ENCODE assay signal across 9 cellular contexts in the genomic region with DNA sequence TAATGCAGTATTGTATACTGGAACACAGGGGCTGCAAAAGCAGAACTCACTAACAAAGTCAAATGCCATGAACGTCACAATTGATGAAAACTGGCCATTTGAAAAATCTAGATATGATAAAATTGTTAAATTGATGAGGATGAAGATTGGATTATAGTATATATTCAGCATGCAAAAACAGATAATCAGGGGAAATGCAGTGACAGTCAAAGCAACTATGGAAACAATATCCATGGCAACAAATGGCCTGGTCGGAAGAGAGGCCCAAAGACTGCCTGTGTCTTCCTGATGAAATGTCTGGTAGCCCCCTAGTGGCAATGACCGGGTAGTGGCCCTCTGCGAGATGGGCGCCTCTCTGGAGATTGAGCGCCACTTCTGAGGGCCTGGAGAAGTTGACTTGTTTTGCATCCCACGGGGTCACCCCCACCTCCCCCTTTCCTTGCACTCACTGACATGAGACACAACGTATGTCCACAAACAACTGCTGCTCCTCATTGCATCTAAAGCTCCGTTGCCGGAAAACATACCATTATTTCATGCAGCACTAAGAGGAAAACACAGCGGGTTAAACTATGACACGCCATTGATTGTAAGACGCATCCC. TPM values are rescaled to one million over a fixed set of nuclear protein-coding genes. Genes with fewer than 3 reads are reported as not detected.
A peak's percentile ranks its signal among the peaks of the same experiment; 100 is the strongest.
DNase-seq lines count a peak whose midpoint lies in the region; ATAC-seq and TF ChIP-seq lines count a peak whose summit lies in the region.
"Had no signal": no experiment of that assay in that cellular context is flagged by ENCODE, and none has a peak within 500 bp of the region (broad histone marks: within the 10 kb centered on the region; RNA-seq: fewer than 3 reads in every experiment).

No MANE protein-coding gene starts in this region.

- H3K27me3 Mint-ChIP-seq in Caco-2 (ENCODE audit: insufficient read depth, unreplicated experiment) = no peaks in the 10 kb centered on the region
- no peaks in the 10 kb centered on the region for H3K27me3 Mint-ChIP-seq in endothelial cell (ENCODE audit: unreplicated experiment)

- CTCF ChIA-PET in Caco-2 (lab: Charles Lee) = interaction anchor here (0.6 to 2.7 kb wide), 3 partner anchors 18 to 152 kb away, joined by 3 to 54 read pairs (median 43); no protein-coding TSS in a partner anchor

- TF ChIP-seq CTCF in Caco-2 (IDR thresholded peaks at IDR 0.05; ENCODE audit: insufficient read depth in 1 of 2, low read depth in 1 of 2, low read length in 1 of 2, severe bottlenecking in 1 of 2, unreplicated experiment in 1 of 2) = peak; percentile 68 to 84
- TF ChIP-seq CTCF in endothelial cell (IDR thresholded peaks at IDR 0.05; ENCODE audit: unreplicated experiment) = peak; percentile 74

- H3K36me3 Mint-ChIP-seq in Caco-2 (ENCODE audit: insufficient read depth, unreplicated experiment) (no peaks in the 10 kb centered on the region), endothelial cell (ENCODE audit: low read depth, unreplicated experiment) (no peaks in the 10 kb centered on the region)

- H3K4me1 Mint-ChIP-seq in Caco-2 (ENCODE audit: low read depth, unreplicated experiment) = no peaks in the 10 kb centered on the region
- H3K4me1 Mint-ChIP-seq in endothelial cell (ENCODE audit: unreplicated experiment) = no peaks in the 10 kb centered on the region

- H3K4me3 Mint-ChIP-seq in Caco-2 (ENCODE audit: unreplicated experiment) (no peak overlapping the region), endothelial cell (ENCODE audit: unreplicated experiment) (no peak overlapping the region)

- no peaks in the 10 kb centered on the region for H3K27me3 ChIP-seq in Caco-2 (replicated peaks; ENCODE audit: control insufficient read depth, insufficient read depth, low read length)

- POLR2A ChIA-PET in Caco-2 (lab: Charles Lee) = no interaction called here

- BruUV-seq in Caco-2 (replicated peaks; lab: Mats Ljungman, UMichigan) = no TSS peak

- H3K27ac Mint-ChIP-seq in Caco-2 (ENCODE audit: unreplicated experiment) (no peak overlapping the region), endothelial cell (ENCODE audit: unreplicated experiment) (peak overlapping the region; percentile 48)

- no peaks in the 10 kb centered on the region for H3K4me1 ChIP-seq in Caco-2

- no peaks in the 10 kb centered on the region for H3K9me3 ChIP-seq in Caco-2

- peak; percentile 56 for ATAC-seq in HG03378 (IDR thresholded peaks at IDR 0.05; ENCODE audit: unreplicated experiment)
- no peak for ATAC-seq in GM18505 (IDR thresholded peaks at IDR 0.05; ENCODE audit: unreplicated experiment)

- no peak overlapping the region for H3K4me3 ChIP-seq in Caco-2 (ENCODE audit: low read depth, low read length)

- peak; percentile 61 to 78 for DNase-seq in Caco-2
- peak; percentile 74 for DNase-seq in NOMO-1 treated with DMSO at 0.1 percent for 48 hours (lab: John Stamatoyannopoulos, UW; ENCODE audit: unreplicated experiment)
- DNase-seq in activated CD8-positive, alpha-beta memory T cell treated with anti-CD3 and anti-CD28 coated beads for 4 hours (ENCODE audit: low read depth in 2 of 2) = peak; percentile 33 to 35
- peak; percentile 68 for DNase-seq in endothelial cell (ENCODE audit: low spot score)
- peak; percentile 89 for DNase-seq in midbrain (lab: John Stamatoyannopoulos, UW)
- peak; percentile 28 to 32 for DNase-seq in stimulated activated CD8-positive, alpha-beta memory T cell treated with anti-CD3 and anti-CD28 coated beads, Interleukin-4, amount 100 ng/mL, for 4 hours (ENCODE audit: low read depth in 2 of 2, low spot score in 1 of 2)

- H3K9me3 Mint-ChIP-seq in Caco-2 (ENCODE audit: unreplicated experiment) (no peaks in the 10 kb centered on the region), endothelial cell (ENCODE audit: unreplicated experiment) (no peaks in the 10 kb centered on the region)

- H3K36me3 ChIP-seq in Caco-2 (ENCODE audit: control insufficient read depth, insufficient read depth, low read length) = no peaks in the 10 kb centered on the region

- intact Hi-C loops in Caco-2 (cut with micrococcal nuclease; ENCODE audit: unreplicated experiment) = no loop called here

- TF ChIP-seq POLR2A in GM18505 (IDR thresholded peaks at IDR 0.05; ENCODE audit: borderline replicate concordance, extremely low read depth, insufficient read depth, insufficient read length) = no peak

RNA-seq across cellular contexts. Expression of a gene that starts 43.5 kb away (rescaled TPM):
- total RNA-seq in Caco-2 (2022) = not detected in 2 replicates
- total RNA-seq in endothelial cell (ENCODE audit: unreplicated experiment) = not detected
- total RNA-seq: T-helper 1 cell treated with Interleukin-12 subunit alpha and Interleukin-12 subunit beta and Interleukin-4 antibody, amounts not matched to agents 30 ng/mL and 1 ng/mL, for 36 hours had no signal

RNA-seq across cellular contexts. Expression of a gene that starts 45.8 kb away (rescaled TPM):
- total RNA-seq in Caco-2 (2022) (0.75 and 0.88 TPM in 2 replicates), endothelial cell (ENCODE audit: unreplicated experiment) (0.54 TPM)
- total RNA-seq: T-helper 1 cell treated with Interleukin-12 subunit alpha and Interleukin-12 subunit beta and Interleukin-4 antibody, amounts not matched to agents 30 ng/mL and 1 ng/mL, for 36 hours had no signal

RNA-seq across cellular contexts. Expression of a gene that starts 51.4 kb away (rescaled TPM):
- total RNA-seq in Caco-2 (2022) = not detected in 2 replicates
- not detected for total RNA-seq in endothelial cell (ENCODE audit: unreplicated experiment)
- total RNA-seq: T-helper 1 cell treated with Interleukin-12 subunit alpha and Interleukin-12 subunit beta and Interleukin-4 antibody, amounts not matched to agents 30 ng/mL and 1 ng/mL, for 36 hours had no signal

RNA-seq across cellular contexts. Expression of a gene that starts 58.6 kb away (rescaled TPM):
- total RNA-seq in Caco-2 (2022) (not detected in 2 replicates), endothelial cell (ENCODE audit: unreplicated experiment) (not detected)
- total RNA-seq: T-helper 1 cell treated with Interleukin-12 subunit alpha and Interleukin-12 subunit beta and Interleukin-4 antibody, amounts not matched to agents 30 ng/mL and 1 ng/mL, for 36 hours had no signal

Comparison
In these comparisons a context has a peak if more than half of its experiments do, and no peak if none do; other contexts are left out.
1. DNase-seq: peak in every context shown above with its lines; median percentile 89 in midbrain; 74 in NOMO-1 treated with DMSO at 0.1 percent for 48 hours; 70 in Caco-2; 68 in endothelial cell; 34 in activated CD8-positive, alpha-beta memory T cell treated with anti-CD3 and anti-CD28 coated beads for 4 hours; 30 in stimulated activated CD8-positive, alpha-beta memory T cell treated with anti-CD3 and anti-CD28 coated beads, Interleukin-4, amount 100 ng/mL, for 4 hours.